In genomic region chr2:214310319-214310718, GRCh38 we compare ENCODE assay signal across 10 cellular contexts.
DNase-seq lines count a peak whose midpoint lies in the region; ATAC-seq, FAIRE-seq and TF ChIP-seq lines count a peak whose summit lies in the region.
"Had no signal": no experiment of that assay in that cellular context is flagged by ENCODE, and none has a peak within 500 bp of the region (broad histone marks: within the 10 kb centered on the region; RNA-seq: fewer than 3 reads in every experiment).

No MANE protein-coding gene starts in this region.

- DNase-seq in D721Med (ENCODE audit: insufficient read length, low spot score), result no peak
- DNase-seq in epithelial cell of proximal tubule (ENCODE audit: low read depth), result no peak
- DNase-seq in NCI-H2227 (lab: John Stamatoyannopoulos, UW; ENCODE audit: unreplicated experiment), result no peak
- no peak for DNase-seq in activated CD4-positive, alpha-beta T cell treated with anti-CD3 and anti-CD28 coated beads, Interleukin-2, amount 50 U/mL, for 1 hour
- DNase-seq in HPDE6-E6E7 (ENCODE audit: extremely low spot score), result no peak
- no peak for DNase-seq in inferior parietal cortex (ENCODE audit: extremely low spot score)
- DNase-seq: SIG-M5; stimulated activated naive CD4-positive, alpha-beta T cell had no signal

- TF ChIP-seq CTCF in D721Med (IDR thresholded peaks at IDR 0.05; ENCODE audit: insufficient read depth, missing control alignments) (peak; percentile 20), epithelial cell of proximal tubule (conservative IDR thresholded peaks at IDR 0.05; ENCODE audit: low read depth, low read length) (peak; percentile 64)

- H3K4me3 ChIP-seq in epithelial cell of proximal tubule (ENCODE audit: low read depth, low read length), result no peak overlapping the region

- no peak for FAIRE-seq in D721Med (lab: Jason Lieb, UNC)

- ATAC-seq in GM21390 (IDR thresholded peaks at IDR 0.05; ENCODE audit: unreplicated experiment), result peak; percentile 75
- ATAC-seq in HG03520 (IDR thresholded peaks at IDR 0.05; ENCODE audit: unreplicated experiment), result peak; percentile 70
